In genomic region chr20:3902446-3902845, GRCh38 we compare ENCODE assay signal across 17 cellular contexts. TPM values are rescaled to one million over a fixed set of nuclear protein-coding genes. Genes with fewer than 3 reads are reported as not detected.
DNase-seq lines count a peak whose midpoint lies in the region; ATAC-seq and TF ChIP-seq lines count a peak whose summit lies in the region.
"Had no signal": no experiment of that assay in that cellular context is flagged by ENCODE, and none has a peak within 500 bp of the region (broad histone marks: within the 10 kb centered on the region; RNA-seq: fewer than 3 reads in every experiment).

No MANE protein-coding gene starts in this region.

- no peak overlapping the region for H3K27ac ChIP-seq in CD4-positive, CD25-positive, alpha-beta regulatory T cell (ENCODE audit: insufficient read depth, low read length, poor library complexity, severe bottlenecking)
- H3K27ac ChIP-seq in RWPE1 (peak overlapping the region; percentile 33), epithelial cell of prostate (peak overlapping the region; percentile 34), spleen (peak overlapping the region in 6 of 8 donors; percentile 69 to 84 (median 72)), suprapubic skin (no peak overlapping the region)

- H3K4me3 ChIP-seq in CD4-positive, CD25-positive, alpha-beta regulatory T cell (ENCODE audit: low read depth, low read length) = no peak overlapping the region
- H3K4me3 ChIP-seq in spleen = peak overlapping the region in 1 of 8 donors; percentile 27
- no peak overlapping the region for H3K4me3 ChIP-seq in suprapubic skin

- no peak for TF ChIP-seq CTCF in RWPE1 (conservative IDR thresholded peaks at IDR 0.05; ENCODE audit: low read depth)
- TF ChIP-seq CTCF in spleen (IDR thresholded peaks at IDR 0.05 in 8 of 11, conservative IDR thresholded peaks at IDR 0.05 in 3 of 11) = no peak
- no peak for TF ChIP-seq CTCF in suprapubic skin (IDR thresholded peaks at IDR 0.05)

- H3K4me1 ChIP-seq in CD4-positive, CD25-positive, alpha-beta regulatory T cell (ENCODE audit: control insufficient read depth, insufficient read depth, low read length, poor library complexity, severe bottlenecking) = peaks cover 84% of the 10 kb centered on the region
- H3K4me1 ChIP-seq in spleen = peaks cover 43 to 100% (median 94%) of the 10 kb centered on the region in 6 donors
- H3K4me1 ChIP-seq in suprapubic skin = peaks cover 52% of the 10 kb centered on the region

- no peak for ATAC-seq in CD4-positive, CD25-positive, alpha-beta regulatory T cell (ENCODE audit: low read depth in 2 of 2)
- ATAC-seq in HG02852 (IDR thresholded peaks at IDR 0.05; ENCODE audit: unreplicated experiment) = no peak

- H3K4me3 Mint-ChIP-seq in CD4-positive, CD25-positive, alpha-beta regulatory T cell = peak overlapping the region in 1 of 4 donors; percentile 38

- H3K27me3 ChIP-seq in CD4-positive, CD25-positive, alpha-beta regulatory T cell (ENCODE audit: control insufficient read depth, insufficient read depth, low read length) = no peaks in the 10 kb centered on the region
- H3K27me3 ChIP-seq in spleen (replicated peaks in 1 of 7) (no peaks in the 10 kb centered on the region), suprapubic skin (no peaks in the 10 kb centered on the region)

- no peaks in the 10 kb centered on the region for H3K9me3 ChIP-seq in CD4-positive, CD25-positive, alpha-beta regulatory T cell (ENCODE audit: control insufficient read depth in 2 of 2, low read length in 2 of 2)
- H3K9me3 ChIP-seq in spleen = no peaks in the 10 kb centered on the region
- no peaks in the 10 kb centered on the region for H3K9me3 ChIP-seq in suprapubic skin

- CTCF ChIA-PET in RWPE1 (lab: Yijun Ruan, JAX) = no interaction called here

- H3K4me1 Mint-ChIP-seq in CD4-positive, CD25-positive, alpha-beta regulatory T cell = peaks cover 31 to 95% (median 54%) of the 10 kb centered on the region in 4 donors

- POLR2A ChIA-PET in RWPE1 (lab: Yijun Ruan, JAX; ENCODE audit: low non-redundant PET) = no interaction called here

- DNase-seq in CD4-positive, CD25-positive, alpha-beta regulatory T cell = no peak
- no peak for DNase-seq in RWPE1 (ENCODE audit: low spot score)
- DNase-seq in epithelial cell of prostate (ENCODE audit: low read depth, low spot score) = no peak
- no peak for DNase-seq in spleen
- no peak for DNase-seq in suprapubic skin (ENCODE audit: low spot score in 2 of 2)
- DNase-seq in inferior parietal cortex (ENCODE audit: extremely low spot score) = no peak
- no peak for DNase-seq in SIG-M5 treated with dmso at 0.1 percent for 504 hours (lab: John Stamatoyannopoulos, UW; ENCODE audit: unreplicated experiment)
- DNase-seq: activated naive CD4-positive, alpha-beta T cell; Calu3; islet precursor cell; Kasumi-1; mesenchymal stem cell; NCI-H1105; NCI-H526; SHP77 treated with DMSO at 0.1 percent for 48 hours; stimulated activated CD4-positive, alpha-beta T cell treated with anti-CD3 and anti-CD28 coated beads, Interleukin-12 subunit alpha, Interleukin-12 subunit beta, amount 100 ng/mL, for 4 hours had no signal

- peak overlapping the region in 2 of 3 donors; percentile 59 to 62 for H3K27ac Mint-ChIP-seq in CD4-positive, CD25-positive, alpha-beta regulatory T cell

- intact Hi-C loops in spleen (cut with DNase I; ENCODE audit: low total_unique reads) = loop anchor here (5.0 kb wide), 1 partner anchor 110 kb away; no protein-coding TSS in a partner anchor

- TF ChIP-seq EP300 in suprapubic skin (IDR thresholded peaks at IDR 0.05) = no peak

- peaks cover 0 to 2% (median 0%) of the 10 kb centered on the region in 7 donors for H3K9me3 Mint-ChIP-seq in CD4-positive, CD25-positive, alpha-beta regulatory T cell

- H3K36me3 Mint-ChIP-seq in CD4-positive, CD25-positive, alpha-beta regulatory T cell = peaks cover 6% of the 10 kb centered on the region

- 90 to 96% (median 90%) methylated on average over 5 of the region's 5 CpGs for WGBS in spleen, 5 donors
- WGBS in suprapubic skin = 94% methylated on average over 5 of the region's 5 CpGs

- H3K36me3 ChIP-seq in CD4-positive, CD25-positive, alpha-beta regulatory T cell (ENCODE audit: control insufficient read depth, insufficient read depth, low read length) = no peaks in the 10 kb centered on the region
- H3K36me3 ChIP-seq in spleen (no peaks in the 10 kb centered on the region), suprapubic skin (no peaks in the 10 kb centered on the region)

- H3K27me3 Mint-ChIP-seq in CD4-positive, CD25-positive, alpha-beta regulatory T cell = no peaks in the 10 kb centered on the region

- no peak for TF ChIP-seq POLR2A in spleen (IDR thresholded peaks at IDR 0.05)
- TF ChIP-seq POLR2A in suprapubic skin (IDR thresholded peaks at IDR 0.05) = no peak

RNA-seq across cellular contexts. Expression of gene PANK2, which starts 13.3 kb away (rescaled TPM):
- 63.2 TPM for total RNA-seq in CD4-positive, CD25-positive, alpha-beta regulatory T cell
- polyA plus RNA-seq in CD4-positive, CD25-positive, alpha-beta regulatory T cell = 10 to 100 TPM; 44.4 to 59.3 (median 49.8) TPM
- total RNA-seq in spleen (10 to 100 TPM; 45.5 to 74.4 (median 67.9) TPM), suprapubic skin (10 to 100 TPM; 26.6 to 40.9 (median 27.4) TPM)
- 10 to 100 TPM; 23.0 to 36.2 (median 32.3) TPM for polyA plus RNA-seq in spleen

RNA-seq across cellular contexts. Expression of gene MAVS, which starts 55.8 kb away (rescaled TPM):
- total RNA-seq in CD4-positive, CD25-positive, alpha-beta regulatory T cell = 26.1 TPM
- 1 to 10 TPM; 3.5 to 4.7 (median 3.8) TPM for polyA plus RNA-seq in CD4-positive, CD25-positive, alpha-beta regulatory T cell
- total RNA-seq in spleen (10 to 100 TPM; 27.2 to 45.0 (median 41.0) TPM), suprapubic skin (10 to 100 TPM; 29.1 to 50.0 (median 39.1) TPM)
- polyA plus RNA-seq in spleen = 10 to 100 TPM in 1 of 3 donors, 1 to 10 TPM in 2; 4.1 to 18.5 (median 5.2) TPM

Comparison
In these comparisons a context has a peak if more than half of its experiments do, and no peak if none do; other contexts are left out.
1. H3K27ac ChIP-seq: peak in RWPE1 (single experiment), epithelial cell of prostate (single experiment) and spleen (6 of 8); none in CD4-positive, CD25-positive, alpha-beta regulatory T cell (single experiment) and suprapubic skin (single experiment).